3 cellular contexts compared by ENCODE assay signal in the genomic region with DNA sequence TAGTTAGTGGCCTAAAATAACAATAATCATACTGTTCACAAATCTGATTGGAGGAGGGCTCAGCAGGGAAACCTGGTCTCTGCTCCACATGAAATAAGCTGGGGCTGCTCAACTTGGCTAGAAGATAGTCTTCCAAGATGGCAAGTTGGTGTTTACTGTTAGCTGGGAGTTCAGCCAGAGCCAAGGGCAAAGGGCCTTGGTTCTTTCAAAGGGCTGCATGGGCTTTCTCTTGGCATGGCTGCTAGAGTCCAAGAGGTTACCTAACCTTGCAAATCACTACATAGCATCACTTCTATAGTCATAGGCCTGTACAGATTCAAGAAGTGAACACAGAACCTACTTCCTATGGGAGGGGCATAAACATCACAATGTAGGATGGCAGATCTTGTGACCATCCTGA.
A peak's percentile ranks its signal among the peaks of the same experiment; 100 is the strongest.
TF ChIP-seq lines count a peak whose summit lies in the region.

No MANE protein-coding gene starts in this region.

TF ChIP-seq in liver, 16 proteins besides CTCF, POLR2A, EP300 and RAD21:
- TF ChIP-seq HNF4G (IDR thresholded peaks at IDR 0.05): peak; percentile 66
- no peak for TF ChIP-seq NR2F2 (IDR thresholded peaks at IDR 0.05)
- TF ChIP-seq, protein P1, sequence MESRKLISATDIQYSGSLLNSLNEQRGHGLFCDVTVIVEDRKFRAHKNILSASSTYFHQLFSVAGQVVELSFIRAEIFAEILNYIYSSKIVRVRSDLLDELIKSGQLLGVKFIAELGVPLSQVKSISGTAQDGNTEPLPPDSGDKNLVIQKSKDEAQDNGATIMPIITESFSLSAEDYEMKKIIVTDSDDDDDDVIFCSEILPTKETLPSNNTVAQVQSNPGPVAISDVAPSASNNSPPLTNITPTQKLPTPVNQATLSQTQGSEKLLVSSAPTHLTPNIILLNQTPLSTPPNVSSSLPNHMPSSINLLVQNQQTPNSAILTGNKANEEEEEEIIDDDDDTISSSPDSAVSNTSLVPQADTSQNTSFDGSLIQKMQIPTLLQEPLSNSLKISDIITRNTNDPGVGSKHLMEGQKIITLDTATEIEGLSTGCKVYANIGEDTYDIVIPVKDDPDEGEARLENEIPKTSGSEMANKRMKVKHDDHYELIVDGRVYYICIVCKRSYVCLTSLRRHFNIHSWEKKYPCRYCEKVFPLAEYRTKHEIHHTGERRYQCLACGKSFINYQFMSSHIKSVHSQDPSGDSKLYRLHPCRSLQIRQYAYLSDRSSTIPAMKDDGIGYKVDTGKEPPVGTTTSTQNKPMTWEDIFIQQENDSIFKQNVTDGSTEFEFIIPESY (IDR thresholded peaks at IDR 0.05): no peak
- TF ChIP-seq HNF4A (conservative IDR thresholded peaks at IDR 0.05): peak; percentile 88 to 89
- TF ChIP-seq FOXA1 (IDR thresholded peaks at IDR 0.05): peak; percentile 18
- peak; percentile 41 for TF ChIP-seq FOXA2 (IDR thresholded peaks at IDR 0.05)
- TF ChIP-seq GABPA (IDR thresholded peaks at IDR 0.05 in 1 of 2, conservative IDR thresholded peaks at IDR 0.05 in 1 of 2): peak in 1 of 2 donors; percentile 60
- TF ChIP-seq EGR1 (IDR thresholded peaks at IDR 0.05; ENCODE audit: low read depth in 2 of 2): no peak
- peak in 1 of 2 donors; percentile 50 for TF ChIP-seq JUND (IDR thresholded peaks at IDR 0.05)
- TF ChIP-seq, protein P2, sequence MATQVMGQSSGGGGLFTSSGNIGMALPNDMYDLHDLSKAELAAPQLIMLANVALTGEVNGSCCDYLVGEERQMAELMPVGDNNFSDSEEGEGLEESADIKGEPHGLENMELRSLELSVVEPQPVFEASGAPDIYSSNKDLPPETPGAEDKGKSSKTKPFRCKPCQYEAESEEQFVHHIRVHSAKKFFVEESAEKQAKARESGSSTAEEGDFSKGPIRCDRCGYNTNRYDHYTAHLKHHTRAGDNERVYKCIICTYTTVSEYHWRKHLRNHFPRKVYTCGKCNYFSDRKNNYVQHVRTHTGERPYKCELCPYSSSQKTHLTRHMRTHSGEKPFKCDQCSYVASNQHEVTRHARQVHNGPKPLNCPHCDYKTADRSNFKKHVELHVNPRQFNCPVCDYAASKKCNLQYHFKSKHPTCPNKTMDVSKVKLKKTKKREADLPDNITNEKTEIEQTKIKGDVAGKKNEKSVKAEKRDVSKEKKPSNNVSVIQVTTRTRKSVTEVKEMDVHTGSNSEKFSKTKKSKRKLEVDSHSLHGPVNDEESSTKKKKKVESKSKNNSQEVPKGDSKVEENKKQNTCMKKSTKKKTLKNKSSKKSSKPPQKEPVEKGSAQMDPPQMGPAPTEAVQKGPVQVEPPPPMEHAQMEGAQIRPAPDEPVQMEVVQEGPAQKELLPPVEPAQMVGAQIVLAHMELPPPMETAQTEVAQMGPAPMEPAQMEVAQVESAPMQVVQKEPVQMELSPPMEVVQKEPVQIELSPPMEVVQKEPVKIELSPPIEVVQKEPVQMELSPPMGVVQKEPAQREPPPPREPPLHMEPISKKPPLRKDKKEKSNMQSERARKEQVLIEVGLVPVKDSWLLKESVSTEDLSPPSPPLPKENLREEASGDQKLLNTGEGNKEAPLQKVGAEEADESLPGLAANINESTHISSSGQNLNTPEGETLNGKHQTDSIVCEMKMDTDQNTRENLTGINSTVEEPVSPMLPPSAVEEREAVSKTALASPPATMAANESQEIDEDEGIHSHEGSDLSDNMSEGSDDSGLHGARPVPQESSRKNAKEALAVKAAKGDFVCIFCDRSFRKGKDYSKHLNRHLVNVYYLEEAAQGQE (IDR thresholded peaks at IDR 0.05): no peak
- TF ChIP-seq YY1 (IDR thresholded peaks at IDR 0.05): peak; percentile 92
- TF ChIP-seq, protein P3, sequence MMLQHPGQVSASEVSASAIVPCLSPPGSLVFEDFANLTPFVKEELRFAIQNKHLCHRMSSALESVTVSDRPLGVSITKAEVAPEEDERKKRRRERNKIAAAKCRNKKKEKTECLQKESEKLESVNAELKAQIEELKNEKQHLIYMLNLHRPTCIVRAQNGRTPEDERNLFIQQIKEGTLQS (IDR thresholded peaks at IDR 0.05): no peak
- no peak for TF ChIP-seq TAF1 (conservative IDR thresholded peaks at IDR 0.05)
- TF ChIP-seq RXRA (IDR thresholded peaks at IDR 0.05): peak; percentile 62 to 66
- TF ChIP-seq SP1 (IDR thresholded peaks at IDR 0.05): peak; percentile 50
- TF ChIP-seq, protein P4, sequence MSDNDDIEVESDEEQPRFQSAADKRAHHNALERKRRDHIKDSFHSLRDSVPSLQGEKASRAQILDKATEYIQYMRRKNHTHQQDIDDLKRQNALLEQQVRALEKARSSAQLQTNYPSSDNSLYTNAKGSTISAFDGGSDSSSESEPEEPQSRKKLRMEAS (IDR thresholded peaks at IDR 0.05): no peak

TF ChIP-seq in HepG2, 621 proteins besides CTCF, POLR2A, EP300 and RAD21:
- TF ChIP-seq ZNF331 (CRISPR knock-in tag; IDR thresholded peaks at IDR 0.05): no peak
- TF ChIP-seq ZNF335 (CRISPR knock-in tag; IDR thresholded peaks at IDR 0.05): no peak
- no peak for TF ChIP-seq TEAD2 (CRISPR knock-in tag; IDR thresholded peaks at IDR 0.05)
- TF ChIP-seq FOXP1 (IDR thresholded peaks at IDR 0.05): no peak
- no peak for TF ChIP-seq FOXP1 (CRISPR knock-in tag; IDR thresholded peaks at IDR 0.05)
- TF ChIP-seq MAZ (IDR thresholded peaks at IDR 0.05; ENCODE audit: borderline replicate concordance, low read depth, low read length): no peak
- TF ChIP-seq MAZ (CRISPR knock-in tag; IDR thresholded peaks at IDR 0.05; ENCODE audit: low read depth): no peak
- no peak for TF ChIP-seq ZNF879 (CRISPR knock-in tag; IDR thresholded peaks at IDR 0.05)
- no peak for TF ChIP-seq ZNF207 (IDR thresholded peaks at IDR 0.05; ENCODE audit: borderline replicate concordance)
- TF ChIP-seq GABPB1 (CRISPR knock-in tag; IDR thresholded peaks at IDR 0.05): no peak

TF ChIP-seq in GM12878, 131 proteins besides CTCF, POLR2A, EP300 and RAD21:
- TF ChIP-seq RAD51 (IDR thresholded peaks at IDR 0.05) (no peak), ZNF274 (IDR thresholded peaks at IDR 0.05; ENCODE audit: insufficient read depth, insufficient read length) (no peak), SIN3A (IDR thresholded peaks at IDR 0.05; ENCODE audit: low read depth, low read length) (no peak), SMARCA5 (IDR thresholded peaks at IDR 0.05) (no peak), SMAD5 (IDR thresholded peaks at IDR 0.05; ENCODE audit: low read depth) (no peak), SP1 (IDR thresholded peaks at IDR 0.05; ENCODE audit: low read depth, low read length) (no peak), NFIC (IDR thresholded peaks at IDR 0.05; ENCODE audit: low read depth, low read length) (no peak), ZNF622 (IDR thresholded peaks at IDR 0.05) (no peak)
- TF ChIP-seq, protein P5, sequence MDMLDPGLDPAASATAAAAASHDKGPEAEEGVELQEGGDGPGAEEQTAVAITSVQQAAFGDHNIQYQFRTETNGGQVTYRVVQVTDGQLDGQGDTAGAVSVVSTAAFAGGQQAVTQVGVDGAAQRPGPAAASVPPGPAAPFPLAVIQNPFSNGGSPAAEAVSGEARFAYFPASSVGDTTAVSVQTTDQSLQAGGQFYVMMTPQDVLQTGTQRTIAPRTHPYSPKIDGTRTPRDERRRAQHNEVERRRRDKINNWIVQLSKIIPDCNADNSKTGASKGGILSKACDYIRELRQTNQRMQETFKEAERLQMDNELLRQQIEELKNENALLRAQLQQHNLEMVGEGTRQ (IDR thresholded peaks at IDR 0.05; ENCODE audit: borderline replicate concordance, low read depth, low read length): no peak
